ENCODE assay signal across 8 cellular contexts in the genomic region with DNA sequence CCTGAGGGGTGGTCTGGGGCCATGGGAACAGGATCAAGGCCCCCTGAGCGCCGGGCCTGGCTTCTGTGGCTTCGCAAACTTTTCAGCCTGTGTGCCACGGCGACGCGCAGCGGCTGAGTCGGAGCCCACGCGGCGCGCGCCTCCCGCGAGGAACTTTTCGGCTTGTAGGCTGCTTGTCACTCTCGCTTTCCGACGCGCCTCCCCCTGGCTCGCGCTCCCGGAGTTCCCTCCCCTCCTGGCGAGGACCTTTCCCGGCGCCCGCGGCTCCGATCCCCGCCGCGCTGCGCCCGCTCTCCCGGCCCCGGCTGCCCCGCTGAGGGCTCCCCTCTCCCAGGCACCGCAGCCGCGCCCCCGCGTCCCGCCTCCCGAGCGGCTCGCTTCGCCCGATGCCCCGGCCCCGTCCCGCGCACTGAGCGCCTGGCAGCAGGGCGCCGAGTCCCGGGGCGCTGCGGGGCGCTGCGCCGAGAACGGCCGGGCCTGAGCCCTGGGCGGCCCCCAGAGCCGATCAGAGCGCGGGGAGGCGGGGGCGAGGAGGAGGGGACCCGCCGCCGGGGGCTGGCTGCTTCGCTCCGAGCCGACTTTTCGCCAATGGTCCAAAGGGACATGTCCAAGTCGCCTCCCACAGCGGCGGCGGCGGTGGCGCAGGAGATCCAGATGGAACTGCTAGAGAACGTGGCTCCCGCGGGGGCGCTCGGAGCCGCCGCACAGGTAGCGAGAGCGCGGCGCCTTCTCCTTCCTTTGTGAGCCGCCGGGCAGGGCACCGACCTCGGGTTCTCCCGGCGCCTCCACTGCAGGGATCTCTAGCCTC. TPM values are rescaled to one million over a fixed set of nuclear protein-coding genes. Genes with fewer than 3 reads are reported as not detected.
DNase-seq lines count a peak whose midpoint lies in the region; ATAC-seq and TF ChIP-seq lines count a peak whose summit lies in the region.

A gene (plus strand): TSS at position 276 of the 808 bp plus-strand sequence.

- intact Hi-C loops in head of caudate nucleus (cut with DNase I), result no loop called here

- no peak; the same call in 1 of the 2 replicates for TF ChIP-seq CTCF in VCaP (conservative IDR thresholded peaks at IDR 0.05)

- DNase-seq in NCI-H524 (lab: John Stamatoyannopoulos, UW) (peak; percentile 12 to 27), NCI-H524 treated with DMSO at 0.1 percent for 48 hours (lab: John Stamatoyannopoulos, UW) (no peak), head of caudate nucleus (peak; percentile 49 to 93 (median 83)), occipital lobe (lab: John Stamatoyannopoulos, UW) (peak; percentile 57), foreskin melanocyte (no peak), NCI-H2196 (lab: John Stamatoyannopoulos, UW; ENCODE audit: unreplicated experiment) (no peak)

- peak within 1 kb of the TSS; percentile 40; the same call in 1 of the 2 replicates for H3K27ac ChIP-seq in VCaP

- ATAC-seq in GM18909 (IDR thresholded peaks at IDR 0.05; ENCODE audit: poor library complexity, unreplicated experiment), result no peak

RNA-seq across cellular contexts. Expression of the gene that starts here (rescaled TPM):
- total RNA-seq in occipital lobe, result 25.7 TPM

Comparison
In these comparisons a context has a peak if more than half of its experiments do, and no peak if none do; other contexts are left out.
1. DNase-seq: peak in NCI-H524 (2 of 2), head of caudate nucleus (42 of 42) and occipital lobe (single experiment); none in NCI-H524 treated with DMSO at 0.1 percent for 48 hours (single experiment), foreskin melanocyte (single experiment) and NCI-H2196 (single experiment).